Comparison of ENCODE assay signal across 8 cellular contexts in genomic region chr2:168773719-168774521, GRCh38.
A peak's percentile ranks its signal among the peaks of the same experiment; 100 is the strongest.
DNase-seq lines count a peak whose midpoint lies in the region; ATAC-seq lines count a peak whose summit lies in the region.

No MANE protein-coding gene starts in this region.

- H3K4me1 ChIP-seq in adipocyte (ENCODE audit: control insufficient read depth, insufficient read depth, low read length), result no peaks in the 10 kb centered on the region

- no peak overlapping the region for H3K4me3 Mint-ChIP-seq in stimulated activated naive CD8-positive, alpha-beta T cell treated with anti-CD3 and anti-CD28 coated beads, Interleukin-15, amount 100 ng/mL, for 72 hours

- peaks cover 0 to 5% of the 10 kb centered on the region in 2 donors for H3K9me3 Mint-ChIP-seq in stimulated activated naive CD8-positive, alpha-beta T cell treated with anti-CD3 and anti-CD28 coated beads, Interleukin-15, amount 100 ng/mL, for 72 hours

- no peaks in the 10 kb centered on the region for H3K9me3 ChIP-seq in adipocyte (ENCODE audit: control insufficient read depth, low read length)

- H3K27me3 ChIP-seq in adipocyte (replicated peaks; ENCODE audit: control insufficient read depth, insufficient read depth, low read length), result no peaks in the 10 kb centered on the region

- no peak overlapping the region for H3K27ac Mint-ChIP-seq in stimulated activated naive CD8-positive, alpha-beta T cell treated with anti-CD3 and anti-CD28 coated beads, Interleukin-15, amount 100 ng/mL, for 72 hours

- no peak overlapping the region for H3K9ac ChIP-seq in adipocyte (ENCODE audit: low read length)

- no peak overlapping the region for H3K4me3 ChIP-seq in adipocyte (ENCODE audit: low read length)

- peak; percentile 51 for DNase-seq in stimulated activated CD4-positive, alpha-beta T cell treated with anti-CD3 and anti-CD28 coated beads, Interleukin-15, amount 100 ng/mL, for 24 hours
- DNase-seq in stimulated activated CD4-positive, alpha-beta T cell treated with anti-CD3 and anti-CD28 coated beads, Interleukin-4, amount 100 ng/mL, for 4 hours, result no peak
- DNase-seq in NCI-H226 (peak; percentile 71), adipocyte (ENCODE audit: low read depth) (peak; percentile 49), iPS-NIHi7 (ENCODE audit: extremely low spot score) (peak; percentile 78), T-helper 9 cell (no peak)
- peak; percentile 15 to 41 for DNase-seq in stimulated activated naive CD8-positive, alpha-beta T cell treated with anti-CD3 and anti-CD28 coated beads, Interleukin-15, amount 100 ng/mL, for 72 hours

- no peaks in the 10 kb centered on the region for H3K27me3 Mint-ChIP-seq in stimulated activated naive CD8-positive, alpha-beta T cell treated with anti-CD3 and anti-CD28 coated beads, Interleukin-15, amount 100 ng/mL, for 72 hours

- H3K36me3 ChIP-seq in adipocyte (ENCODE audit: control insufficient read depth, insufficient read depth, low read length, severe bottlenecking), result no peaks in the 10 kb centered on the region

- no peaks in the 10 kb centered on the region for H3K4me1 Mint-ChIP-seq in stimulated activated naive CD8-positive, alpha-beta T cell treated with anti-CD3 and anti-CD28 coated beads, Interleukin-15, amount 100 ng/mL, for 72 hours

- peak; percentile 84 for ATAC-seq in HG02759 (IDR thresholded peaks at IDR 0.05; ENCODE audit: unreplicated experiment)
- ATAC-seq in stimulated activated naive CD8-positive, alpha-beta T cell treated with anti-CD3 and anti-CD28 coated beads, Interleukin-15, amount 100 ng/mL, for 72 hours, result peak; percentile 69

Comparison
In these comparisons a context has a peak if more than half of its experiments do, and no peak if none do; other contexts are left out.
1. DNase-seq: peak in stimulated activated CD4-positive, alpha-beta T cell treated with anti-CD3 and anti-CD28 coated beads, Interleukin-15, amount 100 ng/mL, for 24 hours (single experiment), NCI-H226 (single experiment), adipocyte (single experiment), iPS-NIHi7 (single experiment) and stimulated activated naive CD8-positive, alpha-beta T cell treated with anti-CD3 and anti-CD28 coated beads, Interleukin-15, amount 100 ng/mL, for 72 hours (2 of 2); none in stimulated activated CD4-positive, alpha-beta T cell treated with anti-CD3 and anti-CD28 coated beads, Interleukin-4, amount 100 ng/mL, for 4 hours (0 of 2) and T-helper 9 cell (single experiment).